ENCODE assay signal across 8 cellular contexts in genomic region chr15:38253448-38253847, GRCh38. TPM values are rescaled to one million over a fixed set of nuclear protein-coding genes. Genes with fewer than 3 reads are reported as not detected.
DNase-seq lines count a peak whose midpoint lies in the region; ATAC-seq, FAIRE-seq and TF ChIP-seq lines count a peak whose summit lies in the region.

No MANE protein-coding gene starts in this region.

- 0% methylated on average over 5 of the region's 5 CpGs for WGBS in lung, 2 donors
- WGBS in tibial nerve, 2 donors, result 0% methylated on average over 5 of the region's 5 CpGs

- H3K36me3 ChIP-seq in OCI-LY3 (replicated peaks; ENCODE audit: low read depth, low read length), result no peaks in the 10 kb centered on the region
- H3K36me3 ChIP-seq in lung (ENCODE audit: control insufficient read depth in 2 of 2, insufficient read depth in 2 of 2, low read length in 2 of 2), result no peaks in the 10 kb centered on the region
- H3K36me3 ChIP-seq in tibial nerve, result no peaks in the 10 kb centered on the region

- TF ChIP-seq EP300 in tibial nerve (IDR thresholded peaks at IDR 0.05), result no peak

- TF ChIP-seq POLR2A in tibial nerve (IDR thresholded peaks at IDR 0.05), result no peak

- peak overlapping the region; percentile 94 for H3K9ac ChIP-seq in OCI-LY3 (ENCODE audit: low read length)

- H2AFZ ChIP-seq in OCI-LY3 (ENCODE audit: low read depth, low read length), result 0 out of 2 replicates have a peak overlapping the region, but pooled peaks have one; percentile 43

- peaks cover 28% of the 10 kb centered on the region; the same call in 1 of the 2 replicates for H4K20me1 ChIP-seq in OCI-LY3 (ENCODE audit: insufficient read depth, low read length)

- peak; percentile 33 for FAIRE-seq in GM18507 (lab: Jason Lieb, UNC)

- TF ChIP-seq CTCF in OCI-LY3 (IDR thresholded peaks at IDR 0.05; ENCODE audit: low read depth, low read length) (no peak), lung (IDR thresholded peaks at IDR 0.05; ENCODE audit: control extremely low read depth, extremely low read depth) (no peak), tibial nerve (IDR thresholded peaks at IDR 0.05) (no peak)

- H3K27me3 ChIP-seq in OCI-LY3 (ENCODE audit: low read depth, low read length) (peaks cover 16% of the 10 kb centered on the region), lung (ENCODE audit: control insufficient read depth, insufficient read depth) (no peaks in the 10 kb centered on the region), tibial nerve (no peaks in the 10 kb centered on the region)

- H3K79me2 ChIP-seq in OCI-LY3 (ENCODE audit: low read length), result peaks cover 61% of the 10 kb centered on the region

- peaks cover 21% of the 10 kb centered on the region; the same call in 1 of the 2 replicates for H3K4me1 ChIP-seq in OCI-LY3 (ENCODE audit: low read length)
- H3K4me1 ChIP-seq in lung (ENCODE audit: control insufficient read depth in 2 of 2, insufficient read depth in 2 of 2, low read length in 2 of 2), result peaks cover 3 to 4% of the 10 kb centered on the region in 2 donors
- H3K4me1 ChIP-seq in tibial nerve, result peaks cover 0 to 47% (median 32%) of the 10 kb centered on the region in 4 donors

- ATAC-seq in lung (ENCODE audit: insufficient read depth, low FRiP score) (no peak), GM19455 (IDR thresholded peaks at IDR 0.05; ENCODE audit: unreplicated experiment) (no peak), HG03139 (IDR thresholded peaks at IDR 0.05; ENCODE audit: unreplicated experiment) (no peak)

- H3K27ac ChIP-seq in OCI-LY3 (ENCODE audit: low read length), result peak overlapping the region; percentile 75
- peak overlapping the region; percentile 48 for H3K27ac ChIP-seq in caudate nucleus (ENCODE audit: low read depth, low read length)
- peak overlapping the region; percentile 96 to 98 for H3K27ac ChIP-seq in lung (ENCODE audit: low read depth in 1 of 2, low read length in 1 of 2)
- peak overlapping the region; percentile 95 to 100 (median 99) for H3K27ac ChIP-seq in tibial nerve

- H3K4me3 ChIP-seq in OCI-LY3 (ENCODE audit: low read length) (peak overlapping the region; percentile 97), lung (peak overlapping the region; percentile 91), tibial nerve (peak overlapping the region; percentile 88 to 94 (median 91))

- peak overlapping the region; percentile 79 for H3K4me2 ChIP-seq in OCI-LY3 (ENCODE audit: low read length)

- no peaks in the 10 kb centered on the region for H3K9me3 ChIP-seq in OCI-LY3 (ENCODE audit: insufficient read depth, low read length)
- no peaks in the 10 kb centered on the region for H3K9me3 ChIP-seq in lung (ENCODE audit: control insufficient read depth in 2 of 2, insufficient read depth in 1 of 2, low read length in 1 of 2)
- H3K9me3 ChIP-seq in tibial nerve, result no peaks in the 10 kb centered on the region

- DNase-seq in GM18507 (ENCODE audit: extremely low spot score, insufficient read length, low read depth), result no peak
- peak in 9 of 61 donors; percentile 23 to 69 (median 33) for DNase-seq in caudate nucleus (lab: John Stamatoyannopoulos, UW)
- no peak for DNase-seq in lung (ENCODE audit: low spot score)
- no peak for DNase-seq in tibial nerve (ENCODE audit: low spot score in 2 of 2)
- DNase-seq in NOMO-1 treated with DMSO at 0.1 percent for 48 hours (lab: John Stamatoyannopoulos, UW; ENCODE audit: unreplicated experiment), result no peak

RNA-seq across cellular contexts. Expression of gene SPRED1, which starts 0.8 kb away (rescaled TPM):
- total RNA-seq in lung (10 to 100 TPM; 49.3 to 61.1 TPM), tibial nerve (10 to 100 TPM; 20.4 to 35.0 (median 29.0) TPM)
- polyA plus RNA-seq in lung, result 10 to 100 TPM in 1 of 2 donors, 1 to 10 TPM in 1; 7.9 to 12.7 TPM

Comparison
In these comparisons a context has a peak if more than half of its experiments do, and no peak if none do; other contexts are left out.
1. H3K27ac ChIP-seq: peak in every context shown above with its lines; median percentile 99 in tibial nerve; 97 in lung; 75 in OCI-LY3; 48 in caudate nucleus.